ENCODE assay signal across 16 cellular contexts in genomic region chr4:46124773-46125172, GRCh38. TPM values are rescaled to one million over a fixed set of nuclear protein-coding genes. Genes with fewer than 3 reads are reported as not detected.
DNase-seq lines count a peak whose midpoint lies in the region; ATAC-seq, FAIRE-seq and TF ChIP-seq lines count a peak whose summit lies in the region.
"Had no signal": no experiment of that assay in that cellular context is flagged by ENCODE, and none has a peak within 500 bp of the region (broad histone marks: within the 10 kb centered on the region; RNA-seq: fewer than 3 reads in every experiment).

No MANE protein-coding gene starts in this region.

- no peak overlapping the region for H3K9ac ChIP-seq in K562 (ENCODE audit: insufficient read depth in 1 of 2, low read depth in 2 of 2, low read length in 2 of 2)
- no peak overlapping the region for H3K9ac ChIP-seq in colonic mucosa (ENCODE audit: low read depth in 2 of 2, low read length in 2 of 2)
- H3K9ac ChIP-seq: BLaER1 had no signal

- FAIRE-seq in K562 (lab: Jason Lieb, UNC): no peak
- FAIRE-seq: pancreas had no signal

- no peaks in the 10 kb centered on the region for H3K27me3 Mint-ChIP-seq in activated CD4-positive, alpha-beta T cell treated with anti-CD3 and anti-CD28 coated beads, Interleukin-2, amount 10 ng/mL, durations not matched to agents 7 days and 5 days
- H3K27me3 Mint-ChIP-seq: activated naive CD8-positive, alpha-beta T cell had no signal

- TF ChIP-seq EP300 in K562 (IDR thresholded peaks at IDR 0.05; ENCODE audit: low read length): no peak

- no peak overlapping the region for H3K4me3 Mint-ChIP-seq in activated CD4-positive, alpha-beta T cell treated with anti-CD3 and anti-CD28 coated beads, Interleukin-2, amount 10 ng/mL, durations not matched to agents 7 days and 5 days
- H3K4me3 Mint-ChIP-seq: activated naive CD8-positive, alpha-beta T cell had no signal

- no peak overlapping the region for H2AFZ ChIP-seq in K562 (ENCODE audit: low read depth, low read length)

- ATAC-seq in K562: no peak
- ATAC-seq in HG03520 (IDR thresholded peaks at IDR 0.05; ENCODE audit: unreplicated experiment): no peak

- CTCF ChIA-PET in K562 (lab: Yijun Ruan, JAX; ENCODE audit: low intra/inter-chr PET ratio): no interaction called here
- CTCF ChIA-PET in activated CD4-positive, alpha-beta T cell treated with anti-CD3 and anti-CD28 coated beads, Interleukin-2, amount 10 ng/mL, durations not matched to agents 7 days and 5 days (lab: Charles Lee): no interaction called here

- no peaks in the 10 kb centered on the region for H3K9me1 ChIP-seq in K562 (ENCODE audit: control insufficient read depth, insufficient read depth, low read length)

- no peak for TF ChIP-seq RAD21 in K562 (CRISPR knock-in tag; conservative IDR thresholded peaks at IDR 0.05 in 1 of 2, IDR thresholded peaks at IDR 0.05 in 1 of 2)

- peaks cover 3% of the 10 kb centered on the region; the same call in 1 of the 2 replicates for H3K27me3 ChIP-seq in BE2C
- no peaks in the 10 kb centered on the region for H3K27me3 ChIP-seq in K562 (ENCODE audit: control insufficient read depth in 2 of 2, insufficient read depth in 2 of 2, low read length in 2 of 2)
- no peaks in the 10 kb centered on the region for H3K27me3 ChIP-seq in colonic mucosa
- H3K27me3 ChIP-seq: BLaER1 had no signal

- no peak for TF ChIP-seq CTCF in BE2C (IDR thresholded peaks at IDR 0.05; ENCODE audit: low read depth, low read length)
- no peak for TF ChIP-seq CTCF in K562 (IDR thresholded peaks at IDR 0.05 in 2 of 3, conservative IDR thresholded peaks at IDR 0.05 in 1 of 3; ENCODE audit: insufficient read depth in 2 of 3, low read depth in 1 of 3, low read length in 3 of 3)
- no peak for TF ChIP-seq CTCF in colonic mucosa (IDR thresholded peaks at IDR 0.05)

- H3K36me3 ChIP-seq in BE2C (no peaks in the 10 kb centered on the region), K562 (ENCODE audit: control insufficient read depth, insufficient read depth, low read length) (no peaks in the 10 kb centered on the region), colonic mucosa (no peaks in the 10 kb centered on the region)
- H3K36me3 ChIP-seq: BLaER1, pancreas had no signal

- POLR2A ChIA-PET in K562 (lab: Yijun Ruan, JAX): no interaction called here
- POLR2A ChIA-PET in activated CD4-positive, alpha-beta T cell treated with anti-CD3 and anti-CD28 coated beads, Interleukin-2, amount 10 ng/mL, durations not matched to agents 7 days and 5 days (lab: Charles Lee): no interaction called here

- DNase-seq in BE2C: peak; percentile 53
- peak; percentile 3 for DNase-seq in Jurkat, Clone E6-1 (ENCODE audit: low read depth, low spot score)
- peak in 2 of 4 experiments; percentile 6 to 16 for DNase-seq in K562 (ENCODE audit: extremely low read depth in 1 of 4, low spot score in 3 of 4)
- peak; percentile 58 for DNase-seq in midbrain (lab: John Stamatoyannopoulos, UW)
- DNase-seq in 8988T: no peak
- DNase-seq in activated CD4-positive, alpha-beta T cell treated with anti-CD3 and anti-CD28 coated beads, Interleukin-2, amount 10 ng/mL, durations not matched to agents 7 days and 5 days: no peak
- no peak for DNase-seq in colonic mucosa
- DNase-seq: NCI-H1048; stimulated activated CD4-positive, alpha-beta T cell treated with anti-CD3 and anti-CD28 coated beads, Interleukin-1b, Interleukin-23, amount 100 ng/mL, for 48 hours had no signal

- no peaks in the 10 kb centered on the region for H4K20me1 ChIP-seq in K562 (replicated peaks; ENCODE audit: control insufficient read depth, insufficient read depth, low read length)
- H4K20me1 ChIP-seq: BLaER1 had no signal

- no peaks in the 10 kb centered on the region for H3K36me3 Mint-ChIP-seq in activated CD4-positive, alpha-beta T cell treated with anti-CD3 and anti-CD28 coated beads, Interleukin-2, amount 10 ng/mL, durations not matched to agents 7 days and 5 days (ENCODE audit: low read depth)
- H3K36me3 Mint-ChIP-seq: activated naive CD8-positive, alpha-beta T cell had no signal

- H3K9me3 Mint-ChIP-seq in activated CD4-positive, alpha-beta T cell treated with anti-CD3 and anti-CD28 coated beads, Interleukin-2, amount 10 ng/mL, durations not matched to agents 7 days and 5 days: no peaks in the 10 kb centered on the region

- no peak overlapping the region for H3K27ac Mint-ChIP-seq in activated CD4-positive, alpha-beta T cell treated with anti-CD3 and anti-CD28 coated beads, Interleukin-2, amount 10 ng/mL, durations not matched to agents 7 days and 5 days
- H3K27ac Mint-ChIP-seq: activated naive CD8-positive, alpha-beta T cell had no signal

- BruUV-seq in K562 (replicated peaks; lab: Mats Ljungman, UMichigan): no TSS peak

- H3K4me1 ChIP-seq in BE2C: no peaks in the 10 kb centered on the region
- H3K4me1 ChIP-seq in K562 (replicated peaks in 1 of 2; ENCODE audit: control insufficient read depth in 2 of 2, insufficient read depth in 2 of 2, low read length in 2 of 2): no peaks in the 10 kb centered on the region
- H3K4me1 ChIP-seq in colonic mucosa: no peaks in the 10 kb centered on the region
- H3K4me1 ChIP-seq: pancreas had no signal

- H3K27ac ChIP-seq in K562 (ENCODE audit: extremely low read depth, low read depth, low read length): no peak overlapping the region
- H3K27ac ChIP-seq in colonic mucosa: no peak overlapping the region
- H3K27ac ChIP-seq: BLaER1, HL-60, pancreas had no signal

- H3K4me3 ChIP-seq in BE2C (ENCODE audit: low read depth, low read length): no peak overlapping the region
- no peak overlapping the region for H3K4me3 ChIP-seq in Jurkat, Clone E6-1 (ENCODE audit: low read length)
- H3K4me3 ChIP-seq in K562: no peak overlapping the region
- no peak overlapping the region for H3K4me3 ChIP-seq in colonic mucosa
- H3K4me3 ChIP-seq: BLaER1, pancreas had no signal

- no peaks in the 10 kb centered on the region for H3K4me1 Mint-ChIP-seq in activated CD4-positive, alpha-beta T cell treated with anti-CD3 and anti-CD28 coated beads, Interleukin-2, amount 10 ng/mL, durations not matched to agents 7 days and 5 days

- no peak for TF ChIP-seq POLR2A in K562 (conservative IDR thresholded peaks at IDR 0.05)

- H3K9me3 ChIP-seq in BE2C (no peaks in the 10 kb centered on the region), K562 (replicated peaks; ENCODE audit: control insufficient read depth, insufficient read depth, low read depth, low read length) (no peaks in the 10 kb centered on the region; the same call in 1 of the 2 replicates), colonic mucosa (no peaks in the 10 kb centered on the region)
- H3K9me3 ChIP-seq: BLaER1, pancreas had no signal

- H3K79me2 ChIP-seq in K562 (ENCODE audit: control insufficient read depth, insufficient read depth, low read length): no peaks in the 10 kb centered on the region

- no peak overlapping the region for H3K4me2 ChIP-seq in K562 (ENCODE audit: insufficient read depth, low read length)

- WGBS in K562 (ENCODE audit: insufficient coverage, low coverage, missing lambda C conversion rate): 2% methylated on average over 7 of the region's 7 CpGs

- intact Hi-C loops in K562 (cut with micrococcal nuclease) (no loop called here), colonic mucosa (cut with DNase I) (no loop called here)

- in situ Hi-C loops in K562 (cut with MboI): no loop called here

TF ChIP-seq in K562, 482 proteins besides CTCF, POLR2A, EP300 and RAD21:
- TF ChIP-seq ZNF324 (CRISPR knock-in tag; IDR thresholded peaks at IDR 0.05) (no peak), RFX1 (IDR thresholded peaks at IDR 0.05) (peak; percentile 90)

RNA-seq across cellular contexts. Expression of gene GABRG1, which starts 0.9 kb away (rescaled TPM):
- polyA plus RNA-seq in BE2C (2012; ENCODE audit: insufficient read depth, insufficient read length, low read depth): 0.15 TPM
- not detected for polyA plus RNA-seq in Jurkat, Clone E6-1 (2012; ENCODE audit: insufficient read depth, insufficient read length)
- 0.09 and 0.42 TPM in 2 replicates for total RNA-seq in K562 (2011; cell fraction: chromatin; rRNA removed; ENCODE audit: low replicate concordance)
- total RNA-seq in K562 (2011; cell fraction: nucleolus; rRNA removed): under 0.01 and 0.13 TPM in 2 replicates
- 0.22 and 0.23 TPM in 2 replicates for total RNA-seq in K562 (2011; cell fraction: nucleoplasm; rRNA removed)
- total RNA-seq in K562 (2014; rRNA removed) (0.20 and 0.23 TPM in 2 replicates), K562 (2014; rRNA removed; fragmentation: Illumina TruSeq; extraction: Trizol) (0.51 and 0.61 TPM in 2 replicates), K562 (2015; rRNA removed; fragmentation: Illumina TruSeq; extraction: Trizol) (0.19 and 0.29 TPM in 2 replicates), K562 (2021) (0.22 and 0.42 TPM in 2 replicates), colonic mucosa (not detected)
- polyA plus RNA-seq in K562 (2011; rRNA removed) (0.07 and 0.20 TPM in 2 replicates), K562 (2014; fragmentation: Illumina TruSeq; extraction: Trizol) (0.35 and 0.40 TPM in 2 replicates), K562 (2014; fragmentation: Nextera tagmentation; extraction: Ambion mirVana) (under 1 TPM; 0.37 to 0.45 TPM), K562 (2014; rRNA removed) (0.35 and 0.37 TPM in 2 replicates)
- polyA plus RNA-seq in K562 (2011; cell fraction: cytosol; rRNA removed): 0.01 TPM in 2 replicates
- 0.01 and 0.03 TPM in 2 replicates for polyA plus RNA-seq in K562 (2011; cell fraction: nucleus; rRNA removed)
- 0.18 and 1.4 TPM in 2 replicates for polyA plus RNA-seq in K562 (2012)
- polyA minus RNA-seq in K562 (2011; rRNA and poly(A)+ RNA removed): 0.06 and 0.18 TPM in 2 replicates
- not detected in 2 replicates for polyA minus RNA-seq in K562 (2011; cell fraction: cytosol; rRNA and poly(A)+ RNA removed)
- under 0.01 and 0.11 TPM in 2 replicates for polyA minus RNA-seq in K562 (2011; cell fraction: nucleus; rRNA and poly(A)+ RNA removed)
- not detected for total RNA-seq in activated CD4-positive, alpha-beta T cell treated with anti-CD3 and anti-CD28 coated beads, Interleukin-2, amount 10 ng/mL, durations not matched to agents 7 days and 5 days
- total RNA-seq: fibroblast of villous mesenchyme, lower leg skin had no signal

Comparison
In these comparisons a context has a peak if more than half of its experiments do, and no peak if none do; other contexts are left out.
1. DNase-seq: peak in BE2C (single experiment), Jurkat, Clone E6-1 (single experiment) and midbrain (single experiment); none in 8988T (single experiment), activated CD4-positive, alpha-beta T cell treated with anti-CD3 and anti-CD28 coated beads, Interleukin-2, amount 10 ng/mL, durations not matched to agents 7 days and 5 days (single experiment) and colonic mucosa (single experiment).